Comparison of ENCODE assay signal across 8 cellular contexts in the genomic region with DNA sequence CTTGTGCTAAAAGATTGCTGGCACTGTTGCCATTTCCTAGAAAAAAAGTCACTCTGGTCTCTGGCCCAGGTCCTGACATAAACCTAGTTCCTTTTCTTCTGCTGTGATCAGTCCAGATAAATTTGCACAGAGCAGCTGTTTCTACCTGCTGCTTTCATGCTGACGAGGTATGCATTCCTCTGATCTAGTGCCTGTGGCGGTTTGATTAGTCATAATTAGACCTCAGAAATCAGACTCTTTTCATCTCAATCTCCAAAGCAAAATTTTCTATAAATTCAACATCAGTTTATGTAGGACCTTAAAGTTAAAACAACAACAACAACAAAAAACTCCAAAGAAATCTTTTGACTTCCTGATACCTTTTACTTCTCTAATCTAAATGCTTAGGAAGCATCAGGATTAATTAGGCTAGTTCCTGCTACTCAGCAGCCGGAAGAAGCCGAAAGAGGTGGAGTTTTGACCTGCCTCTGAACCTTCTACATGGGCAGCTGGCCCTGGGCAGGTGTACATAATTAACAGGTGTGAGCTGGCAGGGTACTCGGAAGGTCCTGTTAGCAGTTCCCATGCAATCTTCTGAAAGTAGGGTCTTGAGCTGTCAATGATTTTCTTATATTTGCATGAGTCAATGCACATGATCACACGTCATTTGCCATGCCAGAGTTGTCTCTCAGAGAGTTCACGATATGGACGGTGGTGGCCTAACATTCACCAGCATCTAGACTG.
DNase-seq lines count a peak whose midpoint lies in the region; ATAC-seq and TF ChIP-seq lines count a peak whose summit lies in the region.

No MANE protein-coding gene starts in this region.

- no peak overlapping the region for H3K27ac Mint-ChIP-seq in activated CD4-positive, alpha-beta T cell treated with anti-CD3 and anti-CD28 coated beads, Interleukin-2, amount 10 ng/mL, durations not matched to agents 24 days and 14 days

- TF ChIP-seq CTCF in PC-9 (conservative IDR thresholded peaks at IDR 0.05) = no peak

- BruUV-seq in PC-9 (replicated peaks; lab: Mats Ljungman, UMichigan) = no TSS peak

- no peaks in the 10 kb centered on the region for H3K9me3 Mint-ChIP-seq in activated CD4-positive, alpha-beta T cell treated with anti-CD3 and anti-CD28 coated beads, Interleukin-2, amount 10 ng/mL, durations not matched to agents 24 days and 14 days

- no peaks in the 10 kb centered on the region for H3K27me3 ChIP-seq in PC-9 (ENCODE audit: insufficient read depth, low read depth)

- H3K27ac ChIP-seq in PC-9 = peak overlapping the region; percentile 94

- no peak overlapping the region for H3K4me3 Mint-ChIP-seq in activated CD4-positive, alpha-beta T cell treated with anti-CD3 and anti-CD28 coated beads, Interleukin-2, amount 10 ng/mL, durations not matched to agents 24 days and 14 days

- peaks cover 47% of the 10 kb centered on the region for H3K4me1 ChIP-seq in PC-9 (replicated peaks; ENCODE audit: insufficient read depth)

- no peak overlapping the region; the same call in 1 of the 2 replicates for H2AFZ ChIP-seq in PC-9

- peak; percentile 60 for DNase-seq in activated CD4-positive, alpha-beta T cell treated with anti-CD3 and anti-CD28 coated beads, Interleukin-2, amount 10 ng/mL, durations not matched to agents 24 days and 14 days
- DNase-seq in activated CD4-positive, alpha-beta T cell treated with anti-CD3 and anti-CD28 coated beads for 4 hours = no peak
- DNase-seq in PC-9 (peak; percentile 48 to 91), renal cortical epithelial cell (ENCODE audit: low read depth) (peak; percentile 90), cardiac septum (ENCODE audit: low spot score) (no peak), NAMALWA (ENCODE audit: low spot score) (no peak)
- no peak for DNase-seq in stimulated activated CD8-positive, alpha-beta memory T cell treated with anti-CD3 and anti-CD28 coated beads, Interleukin-4, amount 100 ng/mL, for 48 hours

- peaks cover 17% of the 10 kb centered on the region for H3K4me1 Mint-ChIP-seq in activated CD4-positive, alpha-beta T cell treated with anti-CD3 and anti-CD28 coated beads, Interleukin-2, amount 10 ng/mL, durations not matched to agents 24 days and 14 days

- CTCF ChIA-PET in PC-9 (lab: Charles Lee) = interaction anchor here (0.7 kb wide), 1 partner anchor 194 kb away, joined by 3 read pairs; no protein-coding TSS in a partner anchor

- ATAC-seq in HG03039 (IDR thresholded peaks at IDR 0.05; ENCODE audit: unreplicated experiment) = peak; percentile 63

- H3K79me2 ChIP-seq in PC-9 (ENCODE audit: low read depth) = no peaks in the 10 kb centered on the region

- intact Hi-C loops in activated CD4-positive, alpha-beta T cell treated with anti-CD3 and anti-CD28 coated beads, Interleukin-2, amount 10 ng/mL, durations not matched to agents 24 days and 14 days (cut with micrococcal nuclease) = loop anchor here (5.0 kb wide), 1 partner anchor 193 kb away; no protein-coding TSS in a partner anchor
- intact Hi-C loops in PC-9 (cut with micrococcal nuclease; ENCODE audit: unreplicated experiment) = loop anchor here (2.0 to 5.0 kb wide), 4 partner anchors 31 to 195 kb away; no protein-coding TSS in a partner anchor
- intact Hi-C loops in cardiac septum (cut with DNase I) = loop anchor here (5.0 kb wide), 4 partner anchors 38 to 208 kb away; no protein-coding TSS in a partner anchor

- H3K36me3 Mint-ChIP-seq in activated CD4-positive, alpha-beta T cell treated with anti-CD3 and anti-CD28 coated beads, Interleukin-2, amount 10 ng/mL, durations not matched to agents 24 days and 14 days (ENCODE audit: low read depth) = no peaks in the 10 kb centered on the region

- H3K36me3 ChIP-seq in PC-9 (ENCODE audit: low read depth) = no peaks in the 10 kb centered on the region

- peak overlapping the region; percentile 38; the same call in 1 of the 2 replicates for H3K4me3 ChIP-seq in PC-9

- H3K9me2 ChIP-seq in PC-9 (ENCODE audit: insufficient read depth) = no peaks in the 10 kb centered on the region

- POLR2A ChIA-PET in PC-9 (lab: Charles Lee; ENCODE audit: unreplicated experiment) = interaction anchor here (0.5 to 0.7 kb wide), 2 partner anchors 43 to 84 kb away, joined by 3 to 8 read pairs; a partner anchor contains a TSS

- H3K4me2 ChIP-seq in PC-9 = peak overlapping the region; percentile 70

- no peaks in the 10 kb centered on the region for H4K20me1 ChIP-seq in PC-9 (ENCODE audit: insufficient read depth)

- no peaks in the 10 kb centered on the region for H3K27me3 Mint-ChIP-seq in activated CD4-positive, alpha-beta T cell treated with anti-CD3 and anti-CD28 coated beads, Interleukin-2, amount 10 ng/mL, durations not matched to agents 24 days and 14 days

- no peaks in the 10 kb centered on the region for H3K9me3 ChIP-seq in PC-9 (ENCODE audit: insufficient read depth, low read depth)

- peaks cover 24% of the 10 kb centered on the region for H3F3A ChIP-seq in PC-9 (ENCODE audit: insufficient read depth, low read depth)

Comparison
In these comparisons a context has a peak if more than half of its experiments do, and no peak if none do; other contexts are left out.
1. DNase-seq: peak in activated CD4-positive, alpha-beta T cell treated with anti-CD3 and anti-CD28 coated beads, Interleukin-2, amount 10 ng/mL, durations not matched to agents 24 days and 14 days (single experiment), PC-9 (2 of 2) and renal cortical epithelial cell (single experiment); none in activated CD4-positive, alpha-beta T cell treated with anti-CD3 and anti-CD28 coated beads for 4 hours (0 of 2), cardiac septum (single experiment), stimulated activated CD8-positive, alpha-beta memory T cell treated with anti-CD3 and anti-CD28 coated beads, Interleukin-4, amount 100 ng/mL, for 48 hours (single experiment) and NAMALWA (single experiment).